ENCODE assay signal across 10 cellular contexts in the genomic region with DNA sequence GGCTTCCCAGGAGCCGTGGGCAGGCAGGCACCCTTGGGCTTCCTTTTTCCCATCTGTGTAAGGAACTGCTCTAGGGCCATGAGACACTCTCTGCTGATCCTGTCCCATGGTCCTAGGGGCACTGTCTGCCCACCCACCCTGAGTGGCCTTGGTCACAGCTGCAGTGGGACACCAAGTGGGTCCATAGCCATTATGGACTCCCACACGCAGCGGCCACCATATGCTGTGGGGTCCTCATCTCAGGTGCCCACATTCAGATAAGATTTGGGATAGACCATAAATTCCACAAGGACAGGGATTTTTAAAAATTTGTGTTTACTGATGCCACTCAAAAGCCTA.
A peak's percentile ranks its signal among the peaks of the same experiment; 100 is the strongest.
DNase-seq lines count a peak whose midpoint lies in the region; ATAC-seq and TF ChIP-seq lines count a peak whose summit lies in the region.
"Had no signal": no experiment of that assay in that cellular context is flagged by ENCODE, and none has a peak within 500 bp of the region (broad histone marks: within the 10 kb centered on the region; RNA-seq: fewer than 3 reads in every experiment).

No MANE protein-coding gene starts in this region.

- no peaks in the 10 kb centered on the region for H3K27me3 Mint-ChIP-seq in activated T-cell treated with anti-CD3 and anti-CD28 coated beads, Interleukin-2, amount 50 U/mL, for 24 hours
- H3K27me3 Mint-ChIP-seq in activated T-cell treated with anti-CD3 and anti-CD28 coated beads, Interleukin-2, amount 50 U/mL, for 4 hours (ENCODE audit: low read depth), result no peaks in the 10 kb centered on the region
- H3K27me3 Mint-ChIP-seq in stimulated activated memory B cell treated with anti-CD40 and anti-IgM and Interleukin-4, amounts not matched to agents 10 μg/mL and 1 μg/mL and 100 μg/mL, for 72 hours, result no peaks in the 10 kb centered on the region
- H3K27me3 Mint-ChIP-seq in stimulated activated naive CD8-positive, alpha-beta T cell treated with anti-CD3 and anti-CD28 coated beads, Interleukin-15, amount 100 ng/mL, for 72 hours, result no peaks in the 10 kb centered on the region

- no peak overlapping the region for H3K4me3 ChIP-seq in coronary artery

- H3K27ac ChIP-seq in RWPE1, result peak overlapping the region; percentile 99
- no peak overlapping the region for H3K27ac ChIP-seq in coronary artery

- H3K36me3 Mint-ChIP-seq in activated T-cell treated with anti-CD3 and anti-CD28 coated beads, Interleukin-2, amount 50 U/mL, for 24 hours (ENCODE audit: low read depth), result no peaks in the 10 kb centered on the region
- no peaks in the 10 kb centered on the region for H3K36me3 Mint-ChIP-seq in activated T-cell treated with anti-CD3 and anti-CD28 coated beads, Interleukin-2, amount 50 U/mL, for 4 hours (ENCODE audit: insufficient read depth)
- H3K36me3 Mint-ChIP-seq in stimulated activated memory B cell treated with anti-CD40 and anti-IgM and Interleukin-4, amounts not matched to agents 10 μg/mL and 1 μg/mL and 100 μg/mL, for 72 hours, result no peaks in the 10 kb centered on the region
- H3K36me3 Mint-ChIP-seq: CD4-positive, CD25-positive, alpha-beta regulatory T cell had no signal

- H3K27ac Mint-ChIP-seq in activated T-cell treated with anti-CD3 and anti-CD28 coated beads, Interleukin-2, amount 50 U/mL, for 24 hours, result peak overlapping the region; percentile 68
- H3K27ac Mint-ChIP-seq in stimulated activated memory B cell treated with anti-CD40 and anti-IgM and Interleukin-4, amounts not matched to agents 10 μg/mL and 1 μg/mL and 100 μg/mL, for 72 hours, result no peak overlapping the region
- H3K27ac Mint-ChIP-seq in stimulated activated naive CD8-positive, alpha-beta T cell treated with anti-CD3 and anti-CD28 coated beads, Interleukin-15, amount 100 ng/mL, for 72 hours, result no peak overlapping the region
- H3K27ac Mint-ChIP-seq: CD4-positive, CD25-positive, alpha-beta regulatory T cell had no signal

- no peak for DNase-seq in activated T-cell treated with anti-CD3 and anti-CD28 coated beads, Interleukin-2, amount 50 U/mL, for 24 hours
- DNase-seq in activated T-cell treated with anti-CD3 and anti-CD28 coated beads, Interleukin-2, amount 50 U/mL, for 4 hours, result no peak
- DNase-seq in RWPE1 (ENCODE audit: low spot score) (no peak), coronary artery (ENCODE audit: low spot score) (peak; percentile 33), NCI-H1048 (lab: John Stamatoyannopoulos, UW) (no peak)
- no peak for DNase-seq in stimulated activated naive CD8-positive, alpha-beta T cell treated with anti-CD3 and anti-CD28 coated beads, Interleukin-15, amount 100 ng/mL, for 72 hours
- DNase-seq: CD4-positive, CD25-positive, alpha-beta regulatory T cell; DMS53; GF-D8 had no signal

- H3K9me3 Mint-ChIP-seq in activated T-cell treated with anti-CD3 and anti-CD28 coated beads, Interleukin-2, amount 50 U/mL, for 24 hours, result no peaks in the 10 kb centered on the region
- H3K9me3 Mint-ChIP-seq in activated T-cell treated with anti-CD3 and anti-CD28 coated beads, Interleukin-2, amount 50 U/mL, for 4 hours, result no peaks in the 10 kb centered on the region
- no peaks in the 10 kb centered on the region for H3K9me3 Mint-ChIP-seq in stimulated activated memory B cell treated with anti-CD40 and anti-IgM and Interleukin-4, amounts not matched to agents 10 μg/mL and 1 μg/mL and 100 μg/mL, for 72 hours
- H3K9me3 Mint-ChIP-seq in stimulated activated naive CD8-positive, alpha-beta T cell treated with anti-CD3 and anti-CD28 coated beads, Interleukin-15, amount 100 ng/mL, for 72 hours, result no peaks in the 10 kb centered on the region

- H3K4me3 Mint-ChIP-seq in activated T-cell treated with anti-CD3 and anti-CD28 coated beads, Interleukin-2, amount 50 U/mL, for 24 hours, result no peak overlapping the region
- no peak overlapping the region for H3K4me3 Mint-ChIP-seq in activated T-cell treated with anti-CD3 and anti-CD28 coated beads, Interleukin-2, amount 50 U/mL, for 4 hours
- no peak overlapping the region for H3K4me3 Mint-ChIP-seq in stimulated activated memory B cell treated with anti-CD40 and anti-IgM and Interleukin-4, amounts not matched to agents 10 μg/mL and 1 μg/mL and 100 μg/mL, for 72 hours
- H3K4me3 Mint-ChIP-seq in stimulated activated naive CD8-positive, alpha-beta T cell treated with anti-CD3 and anti-CD28 coated beads, Interleukin-15, amount 100 ng/mL, for 72 hours, result no peak overlapping the region
- H3K4me3 Mint-ChIP-seq: CD4-positive, CD25-positive, alpha-beta regulatory T cell had no signal

- CTCF ChIA-PET in RWPE1 (lab: Yijun Ruan, JAX), result interaction anchor here (2.2 kb wide), 1 partner anchor 12 kb away, joined by 4 read pairs; no protein-coding TSS in a partner anchor

- POLR2A ChIA-PET in RWPE1 (lab: Yijun Ruan, JAX; ENCODE audit: low non-redundant PET), result no interaction called here

- ATAC-seq in activated T-cell treated with anti-CD3 and anti-CD28 coated beads, Interleukin-2, amount 50 U/mL, for 4 hours, result no peak
- no peak for ATAC-seq in stimulated activated memory B cell treated with anti-CD40 and anti-IgM and Interleukin-4, amounts not matched to agents 10 μg/mL and 1 μg/mL and 100 μg/mL, for 72 hours
- ATAC-seq in stimulated activated naive CD8-positive, alpha-beta T cell treated with anti-CD3 and anti-CD28 coated beads, Interleukin-15, amount 100 ng/mL, for 72 hours, result no peak

- TF ChIP-seq CTCF in RWPE1 (conservative IDR thresholded peaks at IDR 0.05; ENCODE audit: low read depth) (no peak), coronary artery (IDR thresholded peaks at IDR 0.05) (no peak)

- peaks cover 47% of the 10 kb centered on the region for H3K4me1 Mint-ChIP-seq in activated T-cell treated with anti-CD3 and anti-CD28 coated beads, Interleukin-2, amount 50 U/mL, for 24 hours (ENCODE audit: low read depth)
- peaks cover 17% of the 10 kb centered on the region for H3K4me1 Mint-ChIP-seq in activated T-cell treated with anti-CD3 and anti-CD28 coated beads, Interleukin-2, amount 50 U/mL, for 4 hours (ENCODE audit: low read depth)
- peaks cover 33% of the 10 kb centered on the region for H3K4me1 Mint-ChIP-seq in stimulated activated memory B cell treated with anti-CD40 and anti-IgM and Interleukin-4, amounts not matched to agents 10 μg/mL and 1 μg/mL and 100 μg/mL, for 72 hours
- peaks cover 27% of the 10 kb centered on the region for H3K4me1 Mint-ChIP-seq in stimulated activated naive CD8-positive, alpha-beta T cell treated with anti-CD3 and anti-CD28 coated beads, Interleukin-15, amount 100 ng/mL, for 72 hours
